6 cellular contexts compared by ENCODE assay signal in the genomic region with DNA sequence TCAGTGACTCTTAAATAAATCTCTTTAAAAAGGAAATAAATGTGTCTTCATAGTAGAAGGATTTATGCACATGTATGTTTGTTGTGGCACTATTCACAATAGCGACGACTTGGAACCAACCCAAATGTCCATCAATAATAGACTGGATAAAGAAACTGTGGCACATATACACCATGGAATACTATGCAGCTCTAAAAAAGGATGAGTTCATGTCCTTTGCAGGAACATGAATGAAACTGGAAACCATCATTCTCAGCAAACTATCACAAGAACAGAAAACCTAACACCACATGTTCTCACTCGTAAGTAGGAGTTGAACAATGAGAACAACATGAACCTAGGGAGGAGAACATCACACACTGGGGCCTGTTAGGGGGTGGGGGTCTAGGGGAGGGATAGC.
DNase-seq lines count a peak whose midpoint lies in the region; ATAC-seq and TF ChIP-seq lines count a peak whose summit lies in the region.
"Not testable (repeated sequence)": the region's sequence is repeated elsewhere in the genome, so short reads cannot be mapped to it uniquely, and the experiment has no call there.

No MANE protein-coding gene starts in this region.

- not testable (repeated sequence) for TF ChIP-seq CTCF in DND-41 (IDR thresholded peaks at IDR 0.05; ENCODE audit: borderline replicate concordance, extremely low read depth, low read length, poor library complexity, severe bottlenecking); thyroid gland (IDR thresholded peaks at IDR 0.05)

- H3K27me3 Mint-ChIP-seq in activated CD4-positive, alpha-beta T cell treated with anti-CD3 and anti-CD28 coated beads, Interleukin-2, amount 10 ng/mL, durations not matched to agents 7 days and 5 days; activated naive CD8-positive, alpha-beta T cell; naive thymus-derived CD4-positive, alpha-beta T cell: not testable (repeated sequence)

- H3K4me3 Mint-ChIP-seq in activated CD4-positive, alpha-beta T cell treated with anti-CD3 and anti-CD28 coated beads, Interleukin-2, amount 10 ng/mL, durations not matched to agents 7 days and 5 days; naive thymus-derived CD4-positive, alpha-beta T cell: not testable (repeated sequence)
- peak overlapping the region; percentile 3 for H3K4me3 Mint-ChIP-seq in activated naive CD8-positive, alpha-beta T cell

- peaks cover 17% of the 10 kb centered on the region for H4K20me1 ChIP-seq in DND-41 (ENCODE audit: insufficient read depth, low read length)

- 94 to 97% methylated on average over 3 of the region's 3 CpGs for WGBS in thyroid gland, 2 donors

- DNase-seq in DND-41; activated CD4-positive, alpha-beta T cell treated with anti-CD3 and anti-CD28 coated beads, Interleukin-2, amount 10 ng/mL, durations not matched to agents 7 days and 5 days; naive thymus-derived CD4-positive, alpha-beta T cell; thyroid gland: not testable (repeated sequence)

- POLR2A ChIA-PET in activated CD4-positive, alpha-beta T cell treated with anti-CD3 and anti-CD28 coated beads, Interleukin-2, amount 10 ng/mL, durations not matched to agents 7 days and 5 days (lab: Charles Lee), result not testable (repeated sequence)
- POLR2A ChIA-PET in naive thymus-derived CD4-positive, alpha-beta T cell (lab: Charles Lee), result interaction anchor here (0.8 to 2.1 kb wide), 10 partner anchors 8 to 781 kb away, joined by 3 to 9 read pairs (median 6); partner anchors contain the start of gene BCL2

- H3K9me3 ChIP-seq in DND-41 (ENCODE audit: insufficient read depth, low read length, severe bottlenecking); naive thymus-derived CD4-positive, alpha-beta T cell (ENCODE audit: control insufficient read depth in 2 of 3, low read length in 3 of 3); thyroid gland: not testable (repeated sequence)

- peaks cover 87% of the 10 kb centered on the region for H3K79me2 ChIP-seq in DND-41 (ENCODE audit: insufficient read depth, low read length)

- not testable (repeated sequence) for H3K9ac ChIP-seq in DND-41 (ENCODE audit: low read depth, low read length)

- H3K27me3 ChIP-seq in DND-41 (ENCODE audit: insufficient read depth, low read length, poor library complexity); naive thymus-derived CD4-positive, alpha-beta T cell (ENCODE audit: control insufficient read depth in 2 of 2, insufficient read depth in 2 of 2, low read length in 2 of 2); thyroid gland: not testable (repeated sequence)

- H3K27ac Mint-ChIP-seq in activated CD4-positive, alpha-beta T cell treated with anti-CD3 and anti-CD28 coated beads, Interleukin-2, amount 10 ng/mL, durations not matched to agents 7 days and 5 days, result peak overlapping the region; percentile 3
- H3K27ac Mint-ChIP-seq in activated naive CD8-positive, alpha-beta T cell, result not testable (repeated sequence)
- peak overlapping the region in 1 of 9 donors; percentile 12 for H3K27ac Mint-ChIP-seq in naive thymus-derived CD4-positive, alpha-beta T cell

- not testable (repeated sequence) for H2AFZ ChIP-seq in DND-41 (ENCODE audit: low read depth, low read length)

- not testable (repeated sequence) for H3K9me3 Mint-ChIP-seq in activated CD4-positive, alpha-beta T cell treated with anti-CD3 and anti-CD28 coated beads, Interleukin-2, amount 10 ng/mL, durations not matched to agents 7 days and 5 days; activated naive CD8-positive, alpha-beta T cell (ENCODE audit: low read depth); naive thymus-derived CD4-positive, alpha-beta T cell

- H3K27ac ChIP-seq in DND-41 (ENCODE audit: low read length) (peak overlapping the region; percentile 87), thyroid gland (peak overlapping the region; percentile 40 to 78 (median 75))
- H3K27ac ChIP-seq in naive thymus-derived CD4-positive, alpha-beta T cell (ENCODE audit: low read depth, low read length), result peak overlapping the region; percentile 73

- peaks cover 43% of the 10 kb centered on the region for H3K36me3 Mint-ChIP-seq in activated CD4-positive, alpha-beta T cell treated with anti-CD3 and anti-CD28 coated beads, Interleukin-2, amount 10 ng/mL, durations not matched to agents 7 days and 5 days (ENCODE audit: low read depth)
- H3K36me3 Mint-ChIP-seq in activated naive CD8-positive, alpha-beta T cell, result not testable (repeated sequence)
- H3K36me3 Mint-ChIP-seq in naive thymus-derived CD4-positive, alpha-beta T cell, result peaks cover 0 to 25% (median 0%) of the 10 kb centered on the region in 5 donors

- H3K4me3 ChIP-seq in DND-41 (ENCODE audit: low read depth in 1 of 2, low read length in 2 of 2); naive thymus-derived CD4-positive, alpha-beta T cell (ENCODE audit: low read length); thyroid gland (replicated peaks in 1 of 3): not testable (repeated sequence)

- not testable (repeated sequence) for TF ChIP-seq POLR2A in thyroid gland (IDR thresholded peaks at IDR 0.05)

- H3K36me3 ChIP-seq in DND-41 (ENCODE audit: insufficient read depth, low read length), result peaks cover 10% of the 10 kb centered on the region; the same call in 1 of the 2 replicates
- not testable (repeated sequence) for H3K36me3 ChIP-seq in naive thymus-derived CD4-positive, alpha-beta T cell (ENCODE audit: control insufficient read depth in 2 of 3, insufficient read depth in 3 of 3, low read length in 3 of 3); thyroid gland

- peaks cover 55% of the 10 kb centered on the region for H3K4me1 Mint-ChIP-seq in activated CD4-positive, alpha-beta T cell treated with anti-CD3 and anti-CD28 coated beads, Interleukin-2, amount 10 ng/mL, durations not matched to agents 7 days and 5 days
- H3K4me1 Mint-ChIP-seq in activated naive CD8-positive, alpha-beta T cell (ENCODE audit: low read depth), result peaks cover 54% of the 10 kb centered on the region
- H3K4me1 Mint-ChIP-seq in naive thymus-derived CD4-positive, alpha-beta T cell, result peaks cover 31 to 52% (median 45%) of the 10 kb centered on the region in 7 donors

- intact Hi-C loops in naive thymus-derived CD4-positive, alpha-beta T cell (cut with micrococcal nuclease), result loop anchor here (2.0 kb wide), 2 partner anchors 69 to 71 kb away; no protein-coding TSS in a partner anchor
- intact Hi-C loops in thyroid gland (cut with DNase I), result not testable (repeated sequence)

- ATAC-seq in DND-41 (ENCODE audit: insufficient read depth, low read depth); SK-N-SH treated with all-trans-retinoic acid at 6 μM for 48 hours; naive thymus-derived CD4-positive, alpha-beta T cell: not testable (repeated sequence)

- H3K4me1 ChIP-seq in DND-41 (ENCODE audit: insufficient read depth, low read length) (peaks cover 83% of the 10 kb centered on the region), thyroid gland (peaks cover 49 to 62% of the 10 kb centered on the region in 2 donors)
- H3K4me1 ChIP-seq in naive thymus-derived CD4-positive, alpha-beta T cell (ENCODE audit: control insufficient read depth in 2 of 2, insufficient read depth in 2 of 2, low read length in 2 of 2), result peaks cover 52 to 87% of the 10 kb centered on the region in 2 donors

- CTCF ChIA-PET in activated CD4-positive, alpha-beta T cell treated with anti-CD3 and anti-CD28 coated beads, Interleukin-2, amount 10 ng/mL, durations not matched to agents 7 days and 5 days (lab: Charles Lee), result interaction anchor here (1.8 kb wide), 1 partner anchor 116 kb away, joined by 6 read pairs; no protein-coding TSS in a partner anchor
- CTCF ChIA-PET in naive thymus-derived CD4-positive, alpha-beta T cell (lab: Charles Lee), result interaction anchor here (1.3 to 1.5 kb wide), 2 partner anchors 8 to 47 kb away, joined by 4 to 6 read pairs; no protein-coding TSS in a partner anchor

- 0 out of 2 replicates have a peak overlapping the region, but pooled peaks have one; percentile 82 for H3K4me2 ChIP-seq in DND-41 (ENCODE audit: insufficient read depth, low read length)

TF ChIP-seq in SK-N-SH treated with all-trans-retinoic acid at 6 μM for 48 hours, 23 proteins besides CTCF, POLR2A, EP300 and RAD21:
- 0 out of 2 replicates have a peak, but pooled peaks have one; percentile 37 for TF ChIP-seq ZNF8 (CRISPR knock-in tag; IDR thresholded peaks at IDR 0.05)
TF ChIP-seq in SK-N-SH treated with all-trans-retinoic acid at 6 μM for 48 hours: peak in this region for 1; not testable (repeated sequence) for 22.
